ENCODE assay signal across 2 cellular contexts in the genomic region with DNA sequence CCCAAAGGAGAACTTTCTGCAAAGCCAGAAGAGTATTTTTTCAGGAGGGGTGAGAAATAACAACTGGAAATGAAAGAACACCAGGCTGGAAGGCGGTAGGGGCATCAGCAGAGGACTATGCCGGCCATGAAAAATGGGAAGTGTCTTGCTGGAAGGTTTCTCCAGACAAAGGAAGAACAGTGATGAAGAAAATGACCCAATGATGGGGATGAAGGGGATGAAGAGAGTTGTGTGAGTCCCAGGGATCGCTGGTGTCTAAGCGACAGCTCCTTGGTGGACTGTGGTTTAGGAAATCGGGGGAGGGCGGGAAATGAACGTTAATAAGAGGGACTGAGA.
A peak's percentile ranks its signal among the peaks of the same experiment; 100 is the strongest.
TF ChIP-seq lines count a peak whose summit lies in the region.

No MANE protein-coding gene starts in this region.

TF ChIP-seq in HepG2, 621 proteins besides CTCF, POLR2A, EP300 and RAD21:
- TF ChIP-seq ZNF609 (CRISPR knock-in tag; IDR thresholded peaks at IDR 0.05; ENCODE audit: borderline replicate concordance) (no peak), ZNF547 (CRISPR knock-in tag; IDR thresholded peaks at IDR 0.05) (peak; percentile 28; the same call in 1 of the 2 replicates)

TF ChIP-seq in K562, 482 proteins besides CTCF, POLR2A, EP300 and RAD21:
- no peak for TF ChIP-seq FOXA3 (CRISPR knock-in tag; conservative IDR thresholded peaks at IDR 0.05 in 1 of 2, IDR thresholded peaks at IDR 0.05 in 1 of 2)
- no peak for TF ChIP-seq MTF1 (CRISPR knock-in tag; IDR thresholded peaks at IDR 0.05; ENCODE audit: borderline replicate concordance)
- peak; percentile 39; the same call in 1 of the 2 replicates for TF ChIP-seq SPI1 (IDR thresholded peaks at IDR 0.05; ENCODE audit: borderline replicate concordance, low read depth, low read length)
- no peak for TF ChIP-seq CEBPB (tag; IDR thresholded peaks at IDR 0.05)
- no peak for TF ChIP-seq TRIM28 (IDR thresholded peaks at IDR 0.05)
